ENCODE assay signal across 1 cellular context in genomic region chrX:78357342-78358055, GRCh38.
TF ChIP-seq lines count a peak whose summit lies in the region.

No MANE protein-coding gene starts in this region.

TF ChIP-seq in SK-N-SH treated with all-trans-retinoic acid at 6 μM for 48 hours, 23 proteins besides CTCF, POLR2A, EP300 and RAD21 (continued from another document):
- TF ChIP-seq TSHZ2 (CRISPR knock-in tag; IDR thresholded peaks at IDR 0.05) (no peak), OSR1 (CRISPR knock-in tag; IDR thresholded peaks at IDR 0.05) (no peak), CSRNP3 (CRISPR knock-in tag; IDR thresholded peaks at IDR 0.05) (no peak), PATZ1 (CRISPR knock-in tag; IDR thresholded peaks at IDR 0.05; ENCODE audit: borderline replicate concordance) (no peak), ZFP30 (CRISPR knock-in tag; IDR thresholded peaks at IDR 0.05) (no peak), SNAI2 (CRISPR knock-in tag; IDR thresholded peaks at IDR 0.05) (no peak), BACH2 (CRISPR knock-in tag; IDR thresholded peaks at IDR 0.05; ENCODE audit: borderline replicate concordance) (no peak), ZNF565 (CRISPR knock-in tag; conservative IDR thresholded peaks at IDR 0.05; ENCODE audit: low read depth) (no peak), ZC3H10 (CRISPR knock-in tag; IDR thresholded peaks at IDR 0.05) (no peak), ISL1 (CRISPR knock-in tag; IDR thresholded peaks at IDR 0.05) (no peak)
